ENCODE assay signal across 16 cellular contexts in the genomic region with DNA sequence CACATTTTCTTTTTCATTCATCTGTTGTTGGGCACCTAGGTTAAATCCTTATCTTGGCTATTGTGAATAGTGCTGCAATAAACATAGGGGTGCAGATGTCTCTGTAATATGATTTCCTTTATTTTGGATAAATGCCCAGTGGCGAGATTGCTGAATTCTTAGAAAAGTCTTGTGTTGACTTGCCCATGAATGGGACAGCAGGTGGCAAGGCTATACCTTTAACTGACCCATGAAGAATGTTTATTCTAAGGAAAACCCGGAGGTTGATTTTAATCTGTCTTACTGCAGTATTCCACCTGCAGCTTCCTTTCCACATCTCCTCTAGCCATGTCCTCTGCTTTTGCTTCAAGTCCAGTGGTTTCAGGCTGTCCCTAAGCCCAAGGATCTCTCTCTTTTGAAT.
DNase-seq lines count a peak whose midpoint lies in the region; ATAC-seq and TF ChIP-seq lines count a peak whose summit lies in the region.
"Had no signal": no experiment of that assay in that cellular context is flagged by ENCODE, and none has a peak within 500 bp of the region (broad histone marks: within the 10 kb centered on the region; RNA-seq: fewer than 3 reads in every experiment).

No MANE protein-coding gene starts in this region.

- no peaks in the 10 kb centered on the region for H3K9me3 ChIP-seq in mucosa of descending colon
- H3K9me3 ChIP-seq: BLaER1 treated with 17β-estradiol and CSF1 and Interleukin-3, amounts not matched to agents 10 nM and 100 nM had no signal

- peak; percentile 69 for ATAC-seq in mucosa of descending colon
- ATAC-seq in HG03025 (IDR thresholded peaks at IDR 0.05; ENCODE audit: low FRiP score, unreplicated experiment), result no peak
- ATAC-seq in HG02610 (IDR thresholded peaks at IDR 0.05; ENCODE audit: unreplicated experiment), result no peak

- TF ChIP-seq CTCF in mucosa of descending colon (IDR thresholded peaks at IDR 0.05), result no peak

- no peak overlapping the region for H3K4me3 ChIP-seq in mucosa of descending colon
- H3K4me3 ChIP-seq: BLaER1 treated with 17β-estradiol and CSF1 and Interleukin-3, amounts not matched to agents 10 nM and 100 nM had no signal

- intact Hi-C loops in mucosa of descending colon (cut with DNase I, micrococcal nuclease), result no loop called here

- DNase-seq in NCI-H1694 treated with DMSO at 0.1 percent for 48 hours (lab: John Stamatoyannopoulos, UW) (peak; percentile 1), NCI-H1694 (lab: John Stamatoyannopoulos, UW) (no peak), DMS79 (lab: John Stamatoyannopoulos, UW) (peak; percentile 6), NCI-H524 treated with DMSO at 0.1 percent for 48 hours (lab: John Stamatoyannopoulos, UW) (peak; percentile 6), mucosa of descending colon (peak in 1 of 3 donors; percentile 4)
- no peak for DNase-seq in activated CD8-positive, alpha-beta memory T cell treated with anti-CD3 and anti-CD28 coated beads, Interleukin-2, amount 50 U/mL, for 4 hours
- DNase-seq: CD8-positive, alpha-beta memory T cell; DMS153; HCEC 1CT; NCI-H187; NCI-H510A treated with DMSO at 0.1 percent for 48 hours; OCI-M1; SHP77 treated with DMSO at 0.1 percent for 48 hours had no signal

- H3K4me1 ChIP-seq in mucosa of descending colon (ENCODE audit: low read depth), result no peaks in the 10 kb centered on the region

- H3K36me3 ChIP-seq in mucosa of descending colon (ENCODE audit: low read depth), result no peaks in the 10 kb centered on the region
- H3K36me3 ChIP-seq: BLaER1 treated with 17β-estradiol and CSF1 and Interleukin-3, amounts not matched to agents 10 nM and 100 nM had no signal

Comparison
In these comparisons a context has a peak if more than half of its experiments do, and no peak if none do; other contexts are left out.
1. DNase-seq: peak in NCI-H1694 treated with DMSO at 0.1 percent for 48 hours (single experiment), DMS79 (single experiment) and NCI-H524 treated with DMSO at 0.1 percent for 48 hours (single experiment); none in NCI-H1694 (single experiment) and activated CD8-positive, alpha-beta memory T cell treated with anti-CD3 and anti-CD28 coated beads, Interleukin-2, amount 50 U/mL, for 4 hours (single experiment).